ENCODE assay signal across 8 cellular contexts in the genomic region with DNA sequence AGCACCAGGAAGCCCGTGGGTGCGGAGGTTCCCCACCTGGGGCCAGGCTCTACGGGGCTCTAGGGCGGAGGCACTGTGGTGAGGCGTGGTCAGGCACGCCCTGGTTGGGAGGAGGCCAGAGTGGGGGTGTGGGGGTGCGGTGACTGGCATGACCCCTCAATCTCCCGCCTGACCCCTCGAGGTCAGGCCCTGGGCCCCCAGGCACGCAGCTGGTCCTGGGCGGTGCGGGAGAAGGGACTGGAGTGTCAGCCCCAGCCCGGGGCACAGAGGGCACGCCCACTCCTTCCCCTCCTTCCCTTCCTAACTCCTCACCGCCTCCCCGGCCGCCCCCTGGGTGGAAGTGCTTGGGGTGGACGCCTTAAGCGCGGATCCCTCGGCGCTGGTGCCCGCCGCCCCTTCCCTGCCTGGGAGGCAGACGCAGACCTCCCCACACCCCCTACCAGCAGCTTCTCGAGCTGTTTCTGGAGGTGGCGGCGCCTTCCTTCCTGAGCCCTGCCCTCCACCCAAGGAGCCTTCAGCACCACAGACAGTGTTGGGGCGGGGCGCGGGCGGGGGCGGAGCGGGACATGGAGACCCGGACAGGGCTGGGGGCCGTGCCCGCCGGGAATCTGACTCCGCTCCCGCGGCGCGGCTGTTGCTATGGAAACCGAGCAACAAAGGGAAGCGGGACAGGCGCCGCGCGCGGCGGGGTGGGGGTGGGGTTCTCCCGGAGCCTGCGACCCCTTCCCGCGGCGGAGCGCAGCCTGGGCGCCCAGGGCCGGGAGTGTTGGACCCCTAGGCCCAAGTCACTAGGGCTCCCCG. TPM values are rescaled to one million over a fixed set of nuclear protein-coding genes. Genes with fewer than 3 reads are reported as not detected.
A peak's percentile ranks its signal among the peaks of the same experiment; 100 is the strongest.
DNase-seq lines count a peak whose midpoint lies in the region; ATAC-seq and TF ChIP-seq lines count a peak whose summit lies in the region.

No MANE protein-coding gene starts in this region.

- TF ChIP-seq CTCF in left lung (IDR thresholded peaks at IDR 0.05) = no peak

- no peaks in the 10 kb centered on the region for H3K36me3 ChIP-seq in duodenal mucosa (ENCODE audit: control insufficient read depth in 1 of 2, insufficient read depth in 2 of 2, low read length in 2 of 2)
- H3K36me3 ChIP-seq in left lung = peaks cover 0 to 28% of the 10 kb centered on the region in 2 donors

- H3K9me3 ChIP-seq in duodenal mucosa (ENCODE audit: control insufficient read depth in 1 of 2, low read length in 2 of 2) = no peaks in the 10 kb centered on the region
- H3K9me3 ChIP-seq in left lung = no peaks in the 10 kb centered on the region

- DNase-seq in 8988T = peak; percentile 99
- peak; percentile 85 for DNase-seq in H4 (ENCODE audit: low spot score)
- DNase-seq in NCI-H510A treated with DMSO at 0.1 percent for 48 hours (lab: John Stamatoyannopoulos, UW) = peak; percentile 57
- DNase-seq in activated CD4-positive, alpha-beta T cell treated with anti-CD3 and anti-CD28 coated beads, Interleukin-2, amount 50 U/mL, for 48 hours = peak; percentile 67 to 68
- peak; percentile 95 to 96 for DNase-seq in left lung
- peak in 2 of 3 experiments; percentile 40 to 64 for DNase-seq in stimulated activated CD4-positive, alpha-beta T cell treated with anti-CD3 and anti-CD28 coated beads, TNF-alpha, amount 100 ng/mL, for 24 hours (ENCODE audit: low read depth in 3 of 3)

- H3K27me3 ChIP-seq in duodenal mucosa (ENCODE audit: control insufficient read depth in 1 of 2, insufficient read depth in 2 of 2, low read length in 2 of 2) = peaks cover 29 to 31% of the 10 kb centered on the region in 2 donors
- H3K27me3 ChIP-seq in left lung = peaks cover 0 to 61% of the 10 kb centered on the region in 2 donors

- peak; percentile 71 for ATAC-seq in left lung
- ATAC-seq in HG02678 (IDR thresholded peaks at IDR 0.05; ENCODE audit: unreplicated experiment) = no peak

- H3K27ac ChIP-seq in duodenal mucosa (ENCODE audit: low read depth, low read length) (peak overlapping the region; percentile 67), left lung (peak overlapping the region; percentile 84 to 92)

- intact Hi-C loops in left lung (cut with DNase I) = no loop called here

- H3K4me3 ChIP-seq in duodenal mucosa (ENCODE audit: low read depth in 1 of 2, low read length in 2 of 2) = peak overlapping the region; percentile 43 to 57
- H3K4me3 ChIP-seq in left lung = peak overlapping the region; percentile 29 to 52

- H3K4me1 ChIP-seq in duodenal mucosa (ENCODE audit: control insufficient read depth in 1 of 2, insufficient read depth in 2 of 2, low read length in 2 of 2) (peaks cover 23 to 34% of the 10 kb centered on the region in 2 donors), left lung (peaks cover 38 to 66% of the 10 kb centered on the region in 2 donors)

- peak overlapping the region in 1 of 2 donors; percentile 32 for H3K9ac ChIP-seq in duodenal mucosa (ENCODE audit: low read depth in 1 of 2, low read length in 2 of 2)

RNA-seq across cellular contexts. Expression of gene CRIP2, which starts 0.7 kb away (rescaled TPM):
- 16.2 and 26.9 TPM in 2 replicates for total RNA-seq in H4 (2014; rRNA removed; shearing (Covaris generic))
- 100 to 1,000 TPM; 172 to 224 TPM for total RNA-seq in left lung

RNA-seq across cellular contexts. Expression of gene CRIP1, which starts 12.8 kb away (rescaled TPM):
- not detected in 2 replicates for total RNA-seq in H4 (2014; rRNA removed; shearing (Covaris generic))
- 100 to 1,000 TPM; 171 to 281 TPM for total RNA-seq in left lung

RNA-seq across cellular contexts. Expression of gene TEDC1, which starts 17.2 kb away (rescaled TPM):
- total RNA-seq in H4 (2014; rRNA removed; shearing (Covaris generic)) = 15.4 and 17.3 TPM in 2 replicates
- 10 to 100 TPM; 12.8 to 16.8 TPM for total RNA-seq in left lung

RNA-seq across cellular contexts. Expression of gene TMEM121, which starts 52.5 kb away (rescaled TPM):
- total RNA-seq in H4 (2014; rRNA removed; shearing (Covaris generic)) = 1.6 and 2.5 TPM in 2 replicates
- 1 to 10 TPM; 2.4 to 3.0 TPM for total RNA-seq in left lung

RNA-seq across cellular contexts. Expression of gene MTA1, which starts 54.2 kb away (rescaled TPM):
- 17.2 and 24.0 TPM in 2 replicates for total RNA-seq in H4 (2014; rRNA removed; shearing (Covaris generic))
- total RNA-seq in left lung = 10 to 100 TPM; 60.6 to 81.8 TPM

Comparison
In these comparisons a context has a peak if more than half of its experiments do, and no peak if none do; other contexts are left out.
1. RNA of gene CRIP1, which starts 12.8 kb away (total RNA-seq): 171 to 281 TPM in left lung; not detected in H4; every median in the first group is over 100 times any median in the second.
2. Peak in every context shown above with its lines, with median percentiles within 50 percentile points of each other: DNase-seq.